8 cellular contexts compared by ENCODE assay signal in the genomic region with DNA sequence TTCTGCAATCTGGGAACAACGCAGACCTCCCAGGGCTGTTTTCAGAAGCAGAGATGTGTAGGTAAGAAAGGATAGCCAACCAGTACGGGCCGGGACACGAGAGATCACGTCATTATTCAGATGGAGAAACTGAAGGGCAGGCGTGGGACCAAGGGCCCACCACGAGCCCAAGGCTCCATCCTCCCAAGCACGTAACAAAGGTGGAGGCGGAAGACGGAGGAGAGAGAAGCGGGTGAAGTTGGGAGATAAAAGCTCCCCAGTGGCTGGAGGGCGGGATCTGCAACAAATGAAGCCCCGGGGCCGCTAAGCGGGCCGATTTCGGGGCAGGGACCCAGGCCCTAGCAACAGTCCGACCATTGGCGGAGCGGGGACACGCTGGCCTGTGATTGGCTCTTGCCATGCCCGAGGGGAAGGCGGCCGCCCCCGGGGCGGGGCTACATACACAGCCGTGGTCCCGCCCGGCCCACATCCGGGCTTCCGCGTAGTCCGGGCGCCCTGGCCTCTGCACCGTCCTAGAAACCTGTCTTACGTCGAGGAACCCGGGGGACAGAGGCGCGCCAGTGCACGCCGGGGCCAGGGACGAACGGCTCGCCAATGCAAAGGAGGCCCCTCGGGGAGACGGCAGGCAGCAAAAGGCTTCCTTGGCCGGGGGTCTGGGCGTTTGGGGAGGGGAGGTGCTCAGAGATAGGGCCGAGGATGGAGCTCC. TPM values are rescaled to one million over a fixed set of nuclear protein-coding genes. Genes with fewer than 3 reads are reported as not detected.
DNase-seq lines count a peak whose midpoint lies in the region; ATAC-seq and TF ChIP-seq lines count a peak whose summit lies in the region.

No MANE protein-coding gene starts in this region.

- intact Hi-C loops in PC-3 (cut with micrococcal nuclease): loop anchor here (1.0 kb wide), 2 partner anchors 27 to 41 kb away; no protein-coding TSS in a partner anchor

- H2AFZ ChIP-seq in PC-3 (ENCODE audit: low read length): peak overlapping the region; percentile 96

- POLR2A ChIA-PET in PC-3 (lab: Charles Lee; ENCODE audit: unreplicated experiment): interaction anchor here (0.5 to 0.7 kb wide), 3 partner anchors 94 to 254 kb away, joined by 3 to 8 read pairs (median 6); no protein-coding TSS in a partner anchor

- no peaks in the 10 kb centered on the region; the same call in 1 of the 2 replicates for H3K36me3 ChIP-seq in PC-3 (ENCODE audit: low read depth, low read length)
- no peaks in the 10 kb centered on the region for H3K36me3 ChIP-seq in esophagus (ENCODE audit: control insufficient read depth in 2 of 2, insufficient read depth in 2 of 2, low read length in 1 of 2)
- H3K36me3 ChIP-seq in muscle layer of duodenum (ENCODE audit: control insufficient read depth in 1 of 2, insufficient read depth in 2 of 2, low read length in 2 of 2): no peaks in the 10 kb centered on the region

- peaks cover 5% of the 10 kb centered on the region; the same call in 1 of the 2 replicates for H4K20me1 ChIP-seq in PC-3 (ENCODE audit: low read length)

- H3K4me1 ChIP-seq in PC-3 (ENCODE audit: insufficient read depth, low read length) (peaks cover 13% of the 10 kb centered on the region), esophagus (ENCODE audit: control insufficient read depth in 2 of 2, insufficient read depth in 2 of 2, low read length in 1 of 2) (peaks cover 0 to 4% of the 10 kb centered on the region in 2 donors), muscle layer of duodenum (ENCODE audit: control insufficient read depth in 1 of 2, insufficient read depth in 2 of 2, low read length in 2 of 2) (peaks cover 6 to 13% of the 10 kb centered on the region in 2 donors)

- H3K9me2 ChIP-seq in PC-3 (replicated peaks; ENCODE audit: low read length): no peaks in the 10 kb centered on the region

- peak overlapping the region; percentile 48 for H3K27ac ChIP-seq in PC-3 (ENCODE audit: low read length)
- peak overlapping the region; percentile 98 for H3K27ac ChIP-seq in esophagus (ENCODE audit: low read depth in 2 of 2, low read length in 1 of 2)
- peak overlapping the region; percentile 87 for H3K27ac ChIP-seq in muscle layer of duodenum (ENCODE audit: low read length)

- 0% methylated on average over 48 to 50 of the region's 50 CpGs for WGBS in esophagus, 2 donors

- peak overlapping the region; percentile 74 for H3K9ac ChIP-seq in PC-3 (ENCODE audit: low read length)

- H3K27me3 ChIP-seq in PC-3 (ENCODE audit: low read length) (no peaks in the 10 kb centered on the region), esophagus (ENCODE audit: control insufficient read depth in 1 of 2, insufficient read depth in 2 of 2, low read length in 2 of 2) (no peaks in the 10 kb centered on the region), muscle layer of duodenum (ENCODE audit: low read depth, low read length) (no peaks in the 10 kb centered on the region)

- CTCF ChIA-PET in PC-3 (lab: Charles Lee): interaction anchor here (0.7 to 1.1 kb wide), 2 partner anchors 23 to 42 kb away, joined by 3 read pairs; no protein-coding TSS in a partner anchor

- H3K27ac Mint-ChIP-seq in activated T-cell treated with anti-CD3 and anti-CD28 coated beads, Interleukin-2, amount 50 U/mL, for 24 hours: peak overlapping the region; percentile 95

- no peaks in the 10 kb centered on the region for H3K27me3 Mint-ChIP-seq in activated T-cell treated with anti-CD3 and anti-CD28 coated beads, Interleukin-2, amount 50 U/mL, for 24 hours

- H3K9me3 Mint-ChIP-seq in activated T-cell treated with anti-CD3 and anti-CD28 coated beads, Interleukin-2, amount 50 U/mL, for 24 hours: no peaks in the 10 kb centered on the region

- peak overlapping the region; percentile 88 for H3K4me3 Mint-ChIP-seq in activated T-cell treated with anti-CD3 and anti-CD28 coated beads, Interleukin-2, amount 50 U/mL, for 24 hours

- peak overlapping the region; percentile 79 for H3K4me2 ChIP-seq in PC-3 (ENCODE audit: low read length)

- peaks cover 7% of the 10 kb centered on the region for H3F3A ChIP-seq in PC-3 (ENCODE audit: low read length, unreplicated experiment)

- H3K36me3 Mint-ChIP-seq in activated T-cell treated with anti-CD3 and anti-CD28 coated beads, Interleukin-2, amount 50 U/mL, for 24 hours (ENCODE audit: low read depth): peaks cover 21% of the 10 kb centered on the region

- BruUV-seq in PC-3 (replicated peaks; lab: Mats Ljungman, UMichigan): no TSS peak

- H3K9me3 ChIP-seq in PC-3 (ENCODE audit: low read length): no peaks in the 10 kb centered on the region
- H3K9me3 ChIP-seq in esophagus (ENCODE audit: control insufficient read depth in 2 of 2, insufficient read depth in 1 of 2, low read depth in 1 of 2, low read length in 1 of 2): no peaks in the 10 kb centered on the region
- H3K9me3 ChIP-seq in muscle layer of duodenum (ENCODE audit: control insufficient read depth in 1 of 2, low read length in 2 of 2): no peaks in the 10 kb centered on the region

- H3K79me2 ChIP-seq in PC-3 (ENCODE audit: low read length): no peaks in the 10 kb centered on the region

- peak; percentile 86 for ATAC-seq in GM21619 (IDR thresholded peaks at IDR 0.05; ENCODE audit: unreplicated experiment)
- peak; percentile 91 for ATAC-seq in PC-3

- DNase-seq in DMS153 treated with DMSO at 0.1 percent for 48 hours (lab: John Stamatoyannopoulos, UW; ENCODE audit: unreplicated experiment) (peak; percentile 96), PC-3 (peak; percentile 96)
- DNase-seq in Jurkat, Clone E6-1 (ENCODE audit: low read depth, low spot score): peak; percentile 96
- peak; percentile 95 for DNase-seq in activated T-cell treated with anti-CD3 and anti-CD28 coated beads, Interleukin-2, amount 50 U/mL, for 24 hours
- DNase-seq in stimulated activated CD8-positive, alpha-beta memory T cell treated with anti-CD3 and anti-CD28 coated beads, Interleukin-7, amount 100 ng/mL, for 4 hours (ENCODE audit: low read depth in 2 of 2): peak; percentile 88 to 94

- H3K4me3 ChIP-seq in Jurkat, Clone E6-1 (ENCODE audit: low read length): peak overlapping the region; percentile 85
- H3K4me3 ChIP-seq in PC-3 (ENCODE audit: low read length): peak overlapping the region; percentile 75
- H3K4me3 ChIP-seq in esophagus (ENCODE audit: low read depth in 1 of 2, low read length in 2 of 2): peak overlapping the region; percentile 58 to 74
- peak overlapping the region; percentile 76 to 84 for H3K4me3 ChIP-seq in muscle layer of duodenum (ENCODE audit: low read depth in 1 of 2, low read length in 2 of 2)

- TF ChIP-seq CTCF in PC-3 (conservative IDR thresholded peaks at IDR 0.05; ENCODE audit: low read depth, low read length): no peak

- peaks cover 36% of the 10 kb centered on the region for H3K4me1 Mint-ChIP-seq in activated T-cell treated with anti-CD3 and anti-CD28 coated beads, Interleukin-2, amount 50 U/mL, for 24 hours (ENCODE audit: low read depth)

RNA-seq across cellular contexts. Expression of a gene that starts 15.5 kb away (rescaled TPM):
- 188 TPM for polyA plus RNA-seq in Jurkat, Clone E6-1 (2012; ENCODE audit: insufficient read depth, insufficient read length)
- 166 and 189 TPM in 2 replicates for total RNA-seq in PC-3 (2014; rRNA removed)
- 1,000 to 10,000 TPM; 4,444 to 4,845 TPM for polyA plus RNA-seq in esophagus

RNA-seq across cellular contexts. Expression of a gene that starts 40.9 kb away (rescaled TPM):
- polyA plus RNA-seq in Jurkat, Clone E6-1 (2012; ENCODE audit: insufficient read depth, insufficient read length): 87.8 TPM
- 42.2 and 54.4 TPM in 2 replicates for total RNA-seq in PC-3 (2014; rRNA removed)
- 10 to 100 TPM; 35.2 to 53.3 TPM for polyA plus RNA-seq in esophagus

Comparison
In these comparisons a context has a peak if more than half of its experiments do, and no peak if none do; other contexts are left out.
1. Peak in every context shown above with its lines: DNase-seq, ATAC-seq, H3K4me3 ChIP-seq and H3K27ac ChIP-seq.
2. H3K27ac ChIP-seq: peak in every context shown above with its lines; median percentile 98 in esophagus; 87 in muscle layer of duodenum; 48 in PC-3.